Comparison of ENCODE assay signal across 11 cellular contexts in the genomic region with DNA sequence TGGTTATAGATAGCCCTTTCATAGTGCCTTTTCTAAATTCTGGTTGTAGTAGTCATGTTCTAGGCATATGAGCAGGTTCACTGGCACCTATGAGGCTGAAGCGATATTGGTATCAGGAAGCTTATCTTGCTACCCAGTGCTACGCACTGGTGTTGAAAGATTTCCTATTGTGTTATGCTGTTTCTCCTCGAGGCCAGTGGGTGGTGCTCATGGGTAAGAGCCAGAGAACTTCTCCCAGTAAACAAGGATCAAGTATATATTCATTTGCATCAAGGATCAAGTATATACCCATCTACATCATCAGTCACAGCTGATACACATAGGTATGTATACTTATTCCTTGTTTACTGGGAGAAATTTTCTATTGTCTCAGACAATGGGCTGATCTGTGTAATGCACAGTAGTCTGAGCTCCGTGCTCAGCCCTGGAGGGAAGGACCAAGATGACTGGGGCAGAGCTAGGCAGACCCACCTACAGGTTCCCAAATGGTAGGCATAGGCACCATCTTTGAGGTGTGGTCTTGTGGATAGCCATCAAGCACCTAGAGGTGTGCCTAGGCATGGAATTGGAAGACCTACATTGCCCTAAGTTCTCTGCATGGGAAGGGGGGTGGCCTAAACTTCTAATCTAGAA.
DNase-seq lines count a peak whose midpoint lies in the region; ATAC-seq and TF ChIP-seq lines count a peak whose summit lies in the region.
"Had no signal": no experiment of that assay in that cellular context is flagged by ENCODE, and none has a peak within 500 bp of the region (broad histone marks: within the 10 kb centered on the region; RNA-seq: fewer than 3 reads in every experiment).

No MANE protein-coding gene starts in this region.

- CTCF ChIA-PET in mammary epithelial cell (lab: Charles Lee; ENCODE audit: low non-redundant PET) = no interaction called here

- H4K20me1 ChIP-seq in mammary epithelial cell (ENCODE audit: insufficient read depth, low read length) = no peaks in the 10 kb centered on the region

- no peak overlapping the region for H2AFZ ChIP-seq in mammary epithelial cell (ENCODE audit: low read depth, low read length)

- TF ChIP-seq CTCF in GM12872 (IDR thresholded peaks at IDR 0.05; ENCODE audit: insufficient read depth, low read depth, low read length) = 0 out of 3 replicates have a peak, but pooled peaks have one; percentile 9
- TF ChIP-seq CTCF in mammary epithelial cell (conservative IDR thresholded peaks at IDR 0.05 in 1 of 2, IDR thresholded peaks at IDR 0.05 in 1 of 2; ENCODE audit: extremely low read depth in 1 of 2, insufficient read depth in 1 of 2, low read depth in 1 of 2, low read length in 2 of 2) = peak; percentile 11 to 33
- peak; percentile 8 for TF ChIP-seq CTCF in osteocyte (IDR thresholded peaks at IDR 0.05)

- no peaks in the 10 kb centered on the region for H3K36me3 ChIP-seq in mammary epithelial cell (ENCODE audit: insufficient read depth, low read length)

- H3K9ac ChIP-seq in mammary epithelial cell (ENCODE audit: insufficient read depth, low read length) = no peak overlapping the region

- peak; percentile 29 to 37 for DNase-seq in Kasumi-1 (lab: John Stamatoyannopoulos, UW)
- peak; percentile 4 for DNase-seq in mammary epithelial cell
- no peak for DNase-seq in osteocyte (ENCODE audit: extremely low spot score, unreplicated experiment)
- DNase-seq in T-helper 2 cell = no peak
- DNase-seq: cortex of kidney, left cardiac atrium, natural killer cell, NCI-H187 treated with DMSO at 0.1 percent for 48 hours had no signal

- WGBS in mammary epithelial cell (ENCODE audit: low coverage, missing lambda C conversion rate) = 44% methylated on average over 2 of the region's 4 CpGs

- H3K27me3 ChIP-seq in mammary epithelial cell (ENCODE audit: insufficient read depth, low read length) = no peaks in the 10 kb centered on the region

- no TSS peak for BruUV-seq in mammary epithelial cell (replicated peaks; lab: Mats Ljungman, UMichigan)

- no peak overlapping the region for H3K27ac ChIP-seq in mammary epithelial cell (ENCODE audit: insufficient read depth, low read depth, low read length)

- H3K4me3 Mint-ChIP-seq in osteocyte (ENCODE audit: unreplicated experiment) = no peak overlapping the region
- H3K4me3 Mint-ChIP-seq in activated T-helper 17 cell treated with anti-CD3 and anti-CD28 coated beads, Interleukin-2, amount 50 U/mL, for 72 hours = no peak overlapping the region
- H3K4me3 Mint-ChIP-seq: natural killer cell had no signal

- H3K27me3 Mint-ChIP-seq in osteocyte (ENCODE audit: unreplicated experiment) = no peaks in the 10 kb centered on the region
- no peaks in the 10 kb centered on the region for H3K27me3 Mint-ChIP-seq in activated T-helper 17 cell treated with anti-CD3 and anti-CD28 coated beads, Interleukin-2, amount 50 U/mL, for 72 hours

- no peaks in the 10 kb centered on the region for H3K79me2 ChIP-seq in mammary epithelial cell (ENCODE audit: insufficient read depth, low read length)

- in situ Hi-C loops in mammary epithelial cell (cut with MboI; ENCODE audit: low sequenced_read_pairs in 2 of 2) = no loop called here

- no peak overlapping the region for H3K4me2 ChIP-seq in mammary epithelial cell (ENCODE audit: insufficient read depth, low read depth, low read length)

- intact Hi-C loops in mammary epithelial cell (cut with micrococcal nuclease) = no loop called here

- peaks cover 53% of the 10 kb centered on the region for H3K9me3 Mint-ChIP-seq in osteocyte (ENCODE audit: unreplicated experiment)
- peaks cover 20% of the 10 kb centered on the region for H3K9me3 Mint-ChIP-seq in activated T-helper 17 cell treated with anti-CD3 and anti-CD28 coated beads, Interleukin-2, amount 50 U/mL, for 72 hours

- peaks cover 2% of the 10 kb centered on the region for H3K9me3 ChIP-seq in mammary epithelial cell (replicated peaks; ENCODE audit: insufficient read depth, low read length)

- H3K4me1 Mint-ChIP-seq in osteocyte (ENCODE audit: unreplicated experiment) = no peaks in the 10 kb centered on the region
- H3K4me1 Mint-ChIP-seq in activated T-helper 17 cell treated with anti-CD3 and anti-CD28 coated beads, Interleukin-2, amount 50 U/mL, for 72 hours = no peaks in the 10 kb centered on the region
- H3K4me1 Mint-ChIP-seq: natural killer cell had no signal

- no peaks in the 10 kb centered on the region for H3K4me1 ChIP-seq in mammary epithelial cell (ENCODE audit: insufficient read depth, low read length)

- no peaks in the 10 kb centered on the region for H3K36me3 Mint-ChIP-seq in osteocyte (ENCODE audit: unreplicated experiment)
- H3K36me3 Mint-ChIP-seq in activated T-helper 17 cell treated with anti-CD3 and anti-CD28 coated beads, Interleukin-2, amount 50 U/mL, for 72 hours (ENCODE audit: low read depth) = no peaks in the 10 kb centered on the region

- no peak overlapping the region for H3K27ac Mint-ChIP-seq in osteocyte (ENCODE audit: unreplicated experiment)
- no peak overlapping the region for H3K27ac Mint-ChIP-seq in activated T-helper 17 cell treated with anti-CD3 and anti-CD28 coated beads, Interleukin-2, amount 50 U/mL, for 72 hours
- H3K27ac Mint-ChIP-seq: natural killer cell had no signal

- no peak for ATAC-seq in HG02981 (IDR thresholded peaks at IDR 0.05; ENCODE audit: unreplicated experiment)
- ATAC-seq in activated T-helper 17 cell treated with anti-CD3 and anti-CD28 coated beads, Interleukin-2, amount 50 U/mL, for 72 hours (replicated peaks) = no peak
- ATAC-seq: left cardiac atrium, natural killer cell had no signal

- no peak overlapping the region for H3K4me3 ChIP-seq in mammary epithelial cell (replicated peaks in 1 of 3; ENCODE audit: insufficient read depth in 1 of 3, low read depth in 2 of 3, low read length in 3 of 3)

- dilution Hi-C loops in mammary epithelial cell (cut with HindIII; ENCODE audit: low sequenced_read_pairs) = no loop called here

Comparison
In these comparisons a context has a peak if more than half of its experiments do, and no peak if none do; other contexts are left out.
1. DNase-seq: peak in Kasumi-1 (2 of 2) and mammary epithelial cell (single experiment); none in osteocyte (single experiment) and T-helper 2 cell (0 of 5).
2. Peak in every context shown above with its lines, with median percentiles within 50 percentile points of each other: CTCF ChIP-seq.